8 cellular contexts compared by ENCODE assay signal in genomic region chr3:150763841-150764483, GRCh38. TPM values are rescaled to one million over a fixed set of nuclear protein-coding genes. Genes with fewer than 3 reads are reported as not detected.
DNase-seq lines count a peak whose midpoint lies in the region; ATAC-seq and TF ChIP-seq lines count a peak whose summit lies in the region.

No MANE protein-coding gene starts in this region.

- DNase-seq in C1 segment of cervical spinal cord (lab: John Stamatoyannopoulos, UW) (peak in 12 of 14 donors; percentile 36 to 90 (median 79)), NT2/D1 (ENCODE audit: low read depth, low spot score) (no peak), glutamatergic neuron (peak; percentile 68)
- no peak for DNase-seq in activated naive CD8-positive, alpha-beta T cell treated with anti-CD3 and anti-CD28 coated beads, Interleukin-2, amount 10 ng/mL, durations not matched to agents 7 days and 5 days

- H3K27me3 ChIP-seq in NT2/D1 (ENCODE audit: insufficient read depth, insufficient read length), result peaks cover 5% of the 10 kb centered on the region
- H3K27me3 ChIP-seq in neutrophil, result no peaks in the 10 kb centered on the region

- TF ChIP-seq CTCF in glutamatergic neuron (IDR thresholded peaks at IDR 0.05; ENCODE audit: partially characterized antibody, unreplicated experiment) (no peak), neutrophil (IDR thresholded peaks at IDR 0.05) (peak; percentile 52)

- H3K27ac Mint-ChIP-seq in activated naive CD8-positive, alpha-beta T cell treated with anti-CD3 and anti-CD28 coated beads, Interleukin-2, amount 10 ng/mL, durations not matched to agents 7 days and 5 days, result peak overlapping the region; percentile 99
- peak overlapping the region; percentile 95 for H3K27ac Mint-ChIP-seq in glutamatergic neuron (ENCODE audit: unreplicated experiment)

- POLR2A ChIA-PET in activated naive CD8-positive, alpha-beta T cell treated with anti-CD3 and anti-CD28 coated beads, Interleukin-2, amount 10 ng/mL, durations not matched to agents 7 days and 5 days (lab: Charles Lee), result interaction anchor here (0.6 to 6.8 kb wide), 29 partner anchors 10 to 517 kb away, joined by 3 to 85 read pairs (median 5); partner anchors contain the start of genes EIF2A, ERICH6, GPR171 and SELENOT

- no peaks in the 10 kb centered on the region for H3K27me3 Mint-ChIP-seq in activated naive CD8-positive, alpha-beta T cell treated with anti-CD3 and anti-CD28 coated beads, Interleukin-2, amount 10 ng/mL, durations not matched to agents 7 days and 5 days
- H3K27me3 Mint-ChIP-seq in glutamatergic neuron (ENCODE audit: unreplicated experiment), result peaks cover 4% of the 10 kb centered on the region

- H3K4me3 ChIP-seq in NT2/D1 (ENCODE audit: insufficient read length, low read depth), result peak overlapping the region; percentile 79
- H3K4me3 ChIP-seq in neutrophil (ENCODE audit: low read depth in 1 of 2, low read length in 1 of 2), result peak overlapping the region; percentile 75 to 85

- no peaks in the 10 kb centered on the region for H3K9me3 ChIP-seq in NT2/D1 (ENCODE audit: insufficient read depth, low read length)
- no peaks in the 10 kb centered on the region for H3K9me3 ChIP-seq in neutrophil

- H3K36me3 ChIP-seq in NT2/D1 (ENCODE audit: insufficient read depth, insufficient read length, low read length) (peaks cover 13% of the 10 kb centered on the region), neutrophil (no peaks in the 10 kb centered on the region)

- no peaks in the 10 kb centered on the region for H3K4me1 ChIP-seq in NT2/D1 (ENCODE audit: insufficient read depth, insufficient read length)
- H3K4me1 ChIP-seq in neutrophil (ENCODE audit: control insufficient read depth in 1 of 2, insufficient read depth in 1 of 2, low read depth in 1 of 2, low read length in 1 of 2), result peaks cover 36 to 38% of the 10 kb centered on the region in 2 experiments

- H3K4me3 Mint-ChIP-seq in activated naive CD8-positive, alpha-beta T cell treated with anti-CD3 and anti-CD28 coated beads, Interleukin-2, amount 10 ng/mL, durations not matched to agents 7 days and 5 days, result peak overlapping the region; percentile 99
- H3K4me3 Mint-ChIP-seq in glutamatergic neuron (ENCODE audit: unreplicated experiment), result peak overlapping the region; percentile 98

- peaks cover 8% of the 10 kb centered on the region for H3K36me3 Mint-ChIP-seq in activated naive CD8-positive, alpha-beta T cell treated with anti-CD3 and anti-CD28 coated beads, Interleukin-2, amount 10 ng/mL, durations not matched to agents 7 days and 5 days
- H3K36me3 Mint-ChIP-seq in glutamatergic neuron (ENCODE audit: unreplicated experiment), result no peaks in the 10 kb centered on the region

- H3K27ac ChIP-seq in neutrophil, result peak overlapping the region; percentile 96

- peaks cover 30% of the 10 kb centered on the region for H3K4me1 Mint-ChIP-seq in activated naive CD8-positive, alpha-beta T cell treated with anti-CD3 and anti-CD28 coated beads, Interleukin-2, amount 10 ng/mL, durations not matched to agents 7 days and 5 days
- H3K4me1 Mint-ChIP-seq in glutamatergic neuron (ENCODE audit: low read depth, unreplicated experiment), result peaks cover 11% of the 10 kb centered on the region

- H3K9me3 Mint-ChIP-seq in activated naive CD8-positive, alpha-beta T cell treated with anti-CD3 and anti-CD28 coated beads, Interleukin-2, amount 10 ng/mL, durations not matched to agents 7 days and 5 days, result no peaks in the 10 kb centered on the region
- H3K9me3 Mint-ChIP-seq in glutamatergic neuron (ENCODE audit: unreplicated experiment), result peaks cover 7% of the 10 kb centered on the region

- H3K9ac ChIP-seq in NT2/D1 (ENCODE audit: insufficient read length, low read depth), result peak overlapping the region; percentile 85

- ATAC-seq in GM18868 (IDR thresholded peaks at IDR 0.05; ENCODE audit: unreplicated experiment), result peak; percentile 5
- ATAC-seq in HG03378 (IDR thresholded peaks at IDR 0.05; ENCODE audit: unreplicated experiment), result peak; percentile 7
- ATAC-seq in activated naive CD8-positive, alpha-beta T cell treated with anti-CD3 and anti-CD28 coated beads, Interleukin-2, amount 10 ng/mL, durations not matched to agents 7 days and 5 days (ENCODE audit: low read depth), result peak; percentile 10
- ATAC-seq in HG02623 (IDR thresholded peaks at IDR 0.05; ENCODE audit: unreplicated experiment), result no peak

RNA-seq across cellular contexts. Expression of gene SIAH2, which starts 1.0 kb away (rescaled TPM):
- 10 to 100 TPM; 28.3 TPM for total RNA-seq in activated naive CD8-positive, alpha-beta T cell treated with anti-CD3 and anti-CD28 coated beads, Interleukin-2, amount 10 ng/mL, durations not matched to agents 7 days and 5 days
- total RNA-seq in glutamatergic neuron (ENCODE audit: unreplicated experiment), result 9.6 TPM

Comparison
In these comparisons a context has a peak if more than half of its experiments do, and no peak if none do; other contexts are left out.
1. DNase-seq: peak in C1 segment of cervical spinal cord (12 of 14) and glutamatergic neuron (single experiment); none in NT2/D1 (single experiment) and activated naive CD8-positive, alpha-beta T cell treated with anti-CD3 and anti-CD28 coated beads, Interleukin-2, amount 10 ng/mL, durations not matched to agents 7 days and 5 days (single experiment).